18 cellular contexts compared by ENCODE assay signal in genomic region chr15:76912430-76912829, GRCh38.
"Had no signal": no experiment of that assay in that cellular context is flagged by ENCODE, and none has a peak within 500 bp of the region (broad histone marks: within the 10 kb centered on the region; RNA-seq: fewer than 3 reads in every experiment).

No MANE protein-coding gene starts in this region.

- H3K4me3 ChIP-seq: right atrium auricular region, sigmoid colon, skin epidermis, stomach, thoracic aorta, transverse colon had no signal

- H3K4me1 ChIP-seq: foreskin keratinocyte, right atrium auricular region, sigmoid colon, stomach, transverse colon had no signal

- ATAC-seq: effector memory CD8-positive, alpha-beta T cell; foreskin keratinocyte; left cardiac atrium; naive thymus-derived CD8-positive, alpha-beta T cell had no signal

- H3K36me3 ChIP-seq: neutrophil, right atrium auricular region, sigmoid colon, stomach, thoracic aorta, transverse colon had no signal

- DNase-seq: effector memory CD8-positive, alpha-beta T cell; foreskin keratinocyte; immature natural killer cell; left cardiac atrium; mammary epithelial cell; naive thymus-derived CD8-positive, alpha-beta T cell; posterior cingulate gyrus; sigmoid colon; stimulated activated CD4-positive, alpha-beta T cell treated with anti-CD3 and anti-CD28 coated beads, Interleukin-2, amount 100 ng/mL, for 24 hours; stimulated activated CD4-positive, alpha-beta T cell treated with anti-CD3 and anti-CD28 coated beads, Interleukin-4, amount 100 ng/mL, for 4 hours; stimulated activated naive CD4-positive, alpha-beta T cell; stomach; substantia nigra; transverse colon had no signal

- H3K9me3 ChIP-seq: neutrophil, right atrium auricular region, sigmoid colon, stomach, thoracic aorta, transverse colon had no signal
